ENCODE assay signal across 15 cellular contexts in the genomic region with DNA sequence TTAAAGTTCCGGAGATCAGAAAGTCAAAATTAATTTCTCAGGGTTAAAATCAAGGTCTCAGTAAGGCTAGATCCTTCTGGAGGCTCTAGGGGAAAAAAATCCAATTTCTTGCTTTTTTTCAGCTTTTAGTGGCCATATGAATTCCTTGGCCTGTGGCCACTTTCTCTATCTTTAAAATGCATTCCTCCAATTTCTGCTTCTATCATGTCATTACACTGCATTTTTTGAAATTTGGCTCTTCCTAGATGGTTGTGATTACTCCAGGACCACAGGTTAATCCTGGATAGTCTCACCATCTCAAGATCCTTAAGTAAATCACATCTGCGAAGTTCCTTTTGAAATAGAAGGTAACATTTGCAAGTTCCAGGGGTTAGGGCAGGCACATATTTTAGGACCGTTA.
"Had no signal": no experiment of that assay in that cellular context is flagged by ENCODE, and none has a peak within 500 bp of the region (broad histone marks: within the 10 kb centered on the region; RNA-seq: fewer than 3 reads in every experiment).

No MANE protein-coding gene starts in this region.

- ATAC-seq: activated CD8-positive, alpha-beta T cell treated with anti-CD3 and anti-CD28 coated beads, Interleukin-2, amount 10 ng/mL, durations not matched to agents 7 days and 5 days; activated T-cell treated with anti-CD3 and anti-CD28 coated beads, Interleukin-2, amount 50 U/mL, for 72 hours; gastrocnemius medialis; sciatic nerve had no signal

- H3K27me3 ChIP-seq: esophagus squamous epithelium, gastrocnemius medialis, ovary, spleen, suprapubic skin had no signal

- DNase-seq: activated CD4-positive, alpha-beta T cell treated with anti-CD3 and anti-CD28 coated beads, Interleukin-2, amount 10 ng/mL, durations not matched to agents 24 days and 14 days; activated CD4-positive, CD25-positive, alpha-beta regulatory T cell; activated CD8-positive, alpha-beta memory T cell treated with anti-CD3 and anti-CD28 coated beads, Interleukin-2, amount 50 U/mL, for 4 hours; activated CD8-positive, alpha-beta T cell treated with anti-CD3 and anti-CD28 coated beads, Interleukin-2, amount 10 ng/mL, durations not matched to agents 7 days and 5 days; activated gamma-delta T cell; activated naive CD8-positive, alpha-beta T cell treated with anti-CD3 and anti-CD28 coated beads for 36 hours; activated T-cell treated with anti-CD3 and anti-CD28 coated beads, Interleukin-2, amount 50 U/mL, for 72 hours; anterior cingulate cortex; esophagus squamous epithelium; gastrocnemius medialis; ovary; spleen had no signal

- H3K27ac ChIP-seq: esophagus squamous epithelium, gastrocnemius medialis, ovary, spleen, suprapubic skin had no signal

- H3K36me3 ChIP-seq: esophagus squamous epithelium, gastrocnemius medialis, ovary, spleen, suprapubic skin had no signal

- H3K4me1 ChIP-seq: esophagus squamous epithelium, gastrocnemius medialis, spleen, suprapubic skin had no signal

- H3K9me3 ChIP-seq: esophagus squamous epithelium, gastrocnemius medialis, ovary, spleen had no signal

- H3K4me3 ChIP-seq: esophagus squamous epithelium, gastrocnemius medialis, lung, ovary, spleen, suprapubic skin had no signal
